Comparison of ENCODE assay signal across 26 cellular contexts in genomic region chr1:105886309-105886708, GRCh38.
"Had no signal": no experiment of that assay in that cellular context is flagged by ENCODE, and none has a peak within 500 bp of the region (broad histone marks: within the 10 kb centered on the region; RNA-seq: fewer than 3 reads in every experiment).

No MANE protein-coding gene starts in this region.

- ATAC-seq: effector memory CD8-positive, alpha-beta T cell; esophagus mucosa; gastrocnemius medialis; heart right ventricle; left cardiac atrium; left lung; left ventricle myocardium superior; lower lobe of right lung; mucosa of descending colon had no signal

- DNase-seq: colonic mucosa; cortex of kidney; effector CD8-positive, alpha-beta T cell; effector memory CD8-positive, alpha-beta T cell; endodermal cell; erythroblast; esophagus squamous epithelium; foreskin fibroblast; foreskin melanocyte; gastrocnemius medialis; glutamatergic neuron; head of caudate nucleus; heart right ventricle; hippocampal formation; left cardiac atrium; left lung; left ventricle myocardium superior; lower lobe of right lung; mesenchymal stem cell; mucosa of descending colon; naive B cell had no signal

- H3K27me3 ChIP-seq: colonic mucosa, esophagus squamous epithelium, gastrocnemius medialis, heart right ventricle, left lung had no signal

- H3K27ac ChIP-seq: colonic mucosa, epithelial cell of prostate, esophagus squamous epithelium, gastrocnemius medialis, heart right ventricle, left lung, lower lobe of right lung had no signal

- FAIRE-seq: endometrium, islet of Langerhans, keratinocyte had no signal

- H3K4me1 ChIP-seq: colonic mucosa, esophagus squamous epithelium, gastrocnemius medialis, heart right ventricle, left lung, lower lobe of right lung had no signal

- H3K4me3 ChIP-seq: colonic mucosa, esophagus squamous epithelium, gastrocnemius medialis, heart right ventricle, left lung, lower lobe of right lung, mucosa of descending colon had no signal

- H3K36me3 ChIP-seq: colonic mucosa, esophagus squamous epithelium, gastrocnemius medialis, heart right ventricle, left lung, lower lobe of right lung had no signal

- H3K9me3 ChIP-seq: colonic mucosa, esophagus squamous epithelium, lower lobe of right lung, mucosa of descending colon had no signal
